ENCODE assay signal across 9 cellular contexts in genomic region chr19:29671393-29672076, GRCh38. TPM values are rescaled to one million over a fixed set of nuclear protein-coding genes. Genes with fewer than 3 reads are reported as not detected.
DNase-seq lines count a peak whose midpoint lies in the region; ATAC-seq and TF ChIP-seq lines count a peak whose summit lies in the region.
"Had no signal": no experiment of that assay in that cellular context is flagged by ENCODE, and none has a peak within 500 bp of the region (broad histone marks: within the 10 kb centered on the region; RNA-seq: fewer than 3 reads in every experiment).

No MANE protein-coding gene starts in this region.

- no peak overlapping the region for H3K4me3 ChIP-seq in DND-41 (ENCODE audit: low read depth in 1 of 2, low read length in 2 of 2)
- peak overlapping the region; percentile 30 for H3K4me3 ChIP-seq in thoracic aorta
- H3K4me3 ChIP-seq: uterus had no signal

- H3K4me1 Mint-ChIP-seq in neural crest cell = peaks cover 15% of the 10 kb centered on the region

- H3K9me3 ChIP-seq in DND-41 (ENCODE audit: insufficient read depth, low read length, severe bottlenecking) (no peaks in the 10 kb centered on the region), thoracic aorta (no peaks in the 10 kb centered on the region)
- H3K9me3 ChIP-seq: uterus had no signal

- H3K9me3 Mint-ChIP-seq in neural crest cell = no peaks in the 10 kb centered on the region

- H3K4me1 ChIP-seq in DND-41 (ENCODE audit: insufficient read depth, low read length) = peaks cover 59% of the 10 kb centered on the region
- peaks cover 46 to 97% of the 10 kb centered on the region in 2 donors for H3K4me1 ChIP-seq in thoracic aorta (ENCODE audit: control insufficient read depth in 1 of 2, low read depth in 2 of 2)

- no peaks in the 10 kb centered on the region for H3K36me3 Mint-ChIP-seq in neural crest cell (ENCODE audit: low read depth)

- TF ChIP-seq CTCF in DND-41 (IDR thresholded peaks at IDR 0.05; ENCODE audit: borderline replicate concordance, extremely low read depth, low read length, poor library complexity, severe bottlenecking) (peak; percentile 35), neural crest cell (conservative IDR thresholded peaks at IDR 0.05) (peak; percentile 50), thoracic aorta (IDR thresholded peaks at IDR 0.05) (peak; percentile 44)

- H3K4me2 ChIP-seq in DND-41 (ENCODE audit: insufficient read depth, low read length) = no peak overlapping the region

- H3K27ac ChIP-seq in DND-41 (ENCODE audit: low read length) (peak overlapping the region; percentile 86), cingulate gyrus (ENCODE audit: low read depth, low read length) (peak overlapping the region; percentile 41), thoracic aorta (peak overlapping the region; percentile 16 to 17)
- H3K27ac ChIP-seq: uterus had no signal

- H3K27me3 Mint-ChIP-seq in neural crest cell (ENCODE audit: low read depth) = peaks cover 14% of the 10 kb centered on the region

- peaks cover 28% of the 10 kb centered on the region for H3K36me3 ChIP-seq in DND-41 (ENCODE audit: insufficient read depth, low read length)
- peaks cover 23% of the 10 kb centered on the region for H3K36me3 ChIP-seq in thoracic aorta
- H3K36me3 ChIP-seq: uterus had no signal

- no peak overlapping the region for H3K4me3 Mint-ChIP-seq in neural crest cell

- no peak overlapping the region for H3K9ac ChIP-seq in DND-41 (ENCODE audit: low read depth, low read length)

- DNase-seq in DND-41 = peak; percentile 72
- peak; percentile 72 to 76 for DNase-seq in activated CD4-positive, alpha-beta T cell treated with anti-CD3 and anti-CD28 coated beads for 24 hours (ENCODE audit: low read depth in 2 of 2)
- DNase-seq in neural crest cell (ENCODE audit: low read depth, low spot score) = no peak
- DNase-seq in thoracic aorta (ENCODE audit: low spot score) = peak; percentile 39
- DNase-seq in dedifferentiated amniotic fluid mesenchymal stem cell (ENCODE audit: extremely low spot score) = no peak

- H3K27me3 ChIP-seq in DND-41 (ENCODE audit: insufficient read depth, low read length, poor library complexity) = no peaks in the 10 kb centered on the region
- no peaks in the 10 kb centered on the region for H3K27me3 ChIP-seq in thoracic aorta (replicated peaks; ENCODE audit: insufficient read depth)
- H3K27me3 ChIP-seq: uterus had no signal

- peak overlapping the region; percentile 61 for H3K27ac Mint-ChIP-seq in neural crest cell (ENCODE audit: unreplicated experiment)

- H4K20me1 ChIP-seq in DND-41 (ENCODE audit: insufficient read depth, low read length) = 0 out of 2 replicates have a peak, but pooled peaks cover 5% of the 10 kb centered on the region

- peak; percentile 20; the same call in 2 of the 3 replicates for ATAC-seq in DND-41 (ENCODE audit: insufficient read depth, low read depth)
- ATAC-seq in GM19467 (IDR thresholded peaks at IDR 0.05; ENCODE audit: unreplicated experiment) = peak; percentile 70
- ATAC-seq in HG03558 (IDR thresholded peaks at IDR 0.05; ENCODE audit: extremely low read depth, unreplicated experiment) = peak; percentile 51
- no peak for ATAC-seq in thoracic aorta (ENCODE audit: insufficient number of reproducible peaks, low FRiP score, low read depth)

- peaks cover 36% of the 10 kb centered on the region for H3K79me2 ChIP-seq in DND-41 (ENCODE audit: insufficient read depth, low read length)

- H2AFZ ChIP-seq in DND-41 (ENCODE audit: low read depth, low read length) = no peak overlapping the region

RNA-seq across cellular contexts. Expression of gene PLEKHF1, which starts 6.3 kb away (rescaled TPM):
- total RNA-seq in neural crest cell = 1.2 TPM in 2 replicates
- total RNA-seq in thoracic aorta = 10 to 100 TPM; 21.4 to 56.2 TPM

RNA-seq across cellular contexts. Expression of gene C19orf12, which starts 43.5 kb away (rescaled TPM):
- 37.9 and 38.1 TPM in 2 replicates for total RNA-seq in neural crest cell
- total RNA-seq in thoracic aorta = 10 to 100 TPM; 36.1 to 46.4 TPM

Comparison
In these comparisons a context has a peak if more than half of its experiments do, and no peak if none do; other contexts are left out.
1. DNase-seq: peak in DND-41 (single experiment), activated CD4-positive, alpha-beta T cell treated with anti-CD3 and anti-CD28 coated beads for 24 hours (2 of 2) and thoracic aorta (single experiment); none in neural crest cell (single experiment) and dedifferentiated amniotic fluid mesenchymal stem cell (single experiment).
2. H3K27ac ChIP-seq: peak in every context shown above with its lines; median percentile 86 in DND-41; 41 in cingulate gyrus; 16 in thoracic aorta.
3. RNA of gene PLEKHF1, which starts 6.3 kb away (total RNA-seq): 21.4 to 56.2 TPM in thoracic aorta; 1.2 TPM in neural crest cell; every median in the first group is over 10 times any median in the second.
4. Peak in every context shown above with its lines, with median percentiles within 50 percentile points of each other: CTCF ChIP-seq.